Comparison of ENCODE assay signal across 23 cellular contexts in genomic region chr1:206801467-206801866, GRCh38. TPM values are rescaled to one million over a fixed set of nuclear protein-coding genes. Genes with fewer than 3 reads are reported as not detected.
DNase-seq lines count a peak whose midpoint lies in the region; ATAC-seq and TF ChIP-seq lines count a peak whose summit lies in the region.
"Had no signal": no experiment of that assay in that cellular context is flagged by ENCODE, and none has a peak within 500 bp of the region (broad histone marks: within the 10 kb centered on the region; RNA-seq: fewer than 3 reads in every experiment).

No MANE protein-coding gene starts in this region.

- CTCF ChIA-PET in activated CD4-positive, alpha-beta T cell treated with anti-CD3 and anti-CD28 coated beads, Interleukin-2, amount 10 ng/mL, durations not matched to agents 7 days and 5 days (lab: Charles Lee): interaction anchor here (0.6 to 11.9 kb wide), 11 partner anchors 11 to 152 kb away, joined by 3 to 102 read pairs (median 3); no protein-coding TSS in a partner anchor
- CTCF ChIA-PET in activated CD4-positive, alpha-beta T cell treated with anti-CD3 and anti-CD28 coated beads for 36 hours (lab: Charles Lee): interaction anchor here (1.3 to 5.0 kb wide), 7 partner anchors 12 to 120 kb away, joined by 3 to 23 read pairs (median 7); partner anchors contain the start of gene FCMR
- CTCF ChIA-PET in GM10248 (lab: Yijun Ruan, JAX): interaction anchor here (1.0 to 18.2 kb wide), 10 partner anchors 8 to 204 kb away, joined by 3 to 464 read pairs (median 6); partner anchors contain the start of genes DYRK3, IL10 and IL19

- peaks cover 69% of the 10 kb centered on the region for H3K4me1 Mint-ChIP-seq in activated CD4-positive, alpha-beta T cell treated with anti-CD3 and anti-CD28 coated beads, Interleukin-2, amount 10 ng/mL, durations not matched to agents 7 days and 5 days
- peaks cover 70% of the 10 kb centered on the region for H3K4me1 Mint-ChIP-seq in activated CD4-positive, alpha-beta T cell treated with anti-CD3 and anti-CD28 coated beads for 36 hours
- H3K4me1 Mint-ChIP-seq in T-helper 17 cell: peaks cover 50% of the 10 kb centered on the region

- no peaks in the 10 kb centered on the region for H3K36me3 Mint-ChIP-seq in activated CD4-positive, alpha-beta T cell treated with anti-CD3 and anti-CD28 coated beads, Interleukin-2, amount 10 ng/mL, durations not matched to agents 7 days and 5 days (ENCODE audit: low read depth)
- H3K36me3 Mint-ChIP-seq in activated CD4-positive, alpha-beta T cell treated with anti-CD3 and anti-CD28 coated beads for 36 hours (ENCODE audit: low read depth): no peaks in the 10 kb centered on the region
- H3K36me3 Mint-ChIP-seq in T-helper 17 cell (ENCODE audit: low read depth): no peaks in the 10 kb centered on the region

- H3K9me3 ChIP-seq in T-helper 17 cell (ENCODE audit: control insufficient read depth, low read length, poor library complexity, severe bottlenecking): no peaks in the 10 kb centered on the region
- H3K9me3 ChIP-seq: ascending aorta, BLaER1, left lung, vagina had no signal

- POLR2A ChIA-PET in activated CD4-positive, alpha-beta T cell treated with anti-CD3 and anti-CD28 coated beads, Interleukin-2, amount 10 ng/mL, durations not matched to agents 7 days and 5 days (lab: Charles Lee): no interaction called here
- POLR2A ChIA-PET in activated CD4-positive, alpha-beta T cell treated with anti-CD3 and anti-CD28 coated beads for 36 hours (lab: Charles Lee): interaction anchor here (0.5 kb wide), 1 partner anchor 124 kb away, joined by 4 read pairs; no protein-coding TSS in a partner anchor
- POLR2A ChIA-PET in GM10248 (lab: Yijun Ruan, JAX): no interaction called here

- H3K27me3 Mint-ChIP-seq in activated CD4-positive, alpha-beta T cell treated with anti-CD3 and anti-CD28 coated beads, Interleukin-2, amount 10 ng/mL, durations not matched to agents 7 days and 5 days: peaks cover 32% of the 10 kb centered on the region
- peaks cover 20% of the 10 kb centered on the region for H3K27me3 Mint-ChIP-seq in activated CD4-positive, alpha-beta T cell treated with anti-CD3 and anti-CD28 coated beads for 36 hours
- H3K27me3 Mint-ChIP-seq in T-helper 17 cell: no peaks in the 10 kb centered on the region

- peak overlapping the region; percentile 55 for H3K27ac Mint-ChIP-seq in activated CD4-positive, alpha-beta T cell treated with anti-CD3 and anti-CD28 coated beads, Interleukin-2, amount 10 ng/mL, durations not matched to agents 7 days and 5 days
- no peak overlapping the region for H3K27ac Mint-ChIP-seq in activated CD4-positive, alpha-beta T cell treated with anti-CD3 and anti-CD28 coated beads for 36 hours
- H3K27ac Mint-ChIP-seq in T-helper 17 cell: peak overlapping the region; percentile 97

- intact Hi-C loops in activated CD4-positive, alpha-beta T cell treated with anti-CD3 and anti-CD28 coated beads for 36 hours (cut with DNase I, micrococcal nuclease): loop anchor here in 1 of 2 experiments (10.0 kb wide), 1 partner anchor 1023 kb away; no protein-coding TSS in a partner anchor

- DNase-seq in activated CD4-positive, alpha-beta T cell treated with anti-CD3 and anti-CD28 coated beads, Interleukin-2, amount 10 ng/mL, durations not matched to agents 7 days and 5 days: no peak
- no peak for DNase-seq in activated CD4-positive, alpha-beta T cell treated with anti-CD3 and anti-CD28 coated beads for 36 hours
- DNase-seq in GM10248 (ENCODE audit: extremely low spot score) (no peak), T-helper 17 cell (no peak), fibroblast of villous mesenchyme (ENCODE audit: low read depth) (no peak), NCI-H82 treated with DMSO at 0.1 percent for 48 hours (lab: John Stamatoyannopoulos, UW; ENCODE audit: unreplicated experiment) (no peak)
- DNase-seq: activated CD8-positive, alpha-beta memory T cell treated with anti-CD3 and anti-CD28 coated beads for 24 hours; cerebellar nuclear complex; glutamatergic neuron; KG1; left lung; NCI-H1930; stimulated activated CD4-positive, alpha-beta T cell treated with anti-CD3 and anti-CD28 coated beads, Interleukin-4, amount 100 ng/mL, for 24 hours had no signal

- peak; percentile 14 for TF ChIP-seq CTCF in GM10248 (IDR thresholded peaks at IDR 0.05; ENCODE audit: control extremely low read depth, extremely low read depth, low read depth, missing control alignments)
- TF ChIP-seq CTCF in fibroblast of villous mesenchyme (IDR thresholded peaks at IDR 0.05; ENCODE audit: insufficient read depth, low read depth, low read length): peak; percentile 8

- no peaks in the 10 kb centered on the region for H3K9me3 Mint-ChIP-seq in activated CD4-positive, alpha-beta T cell treated with anti-CD3 and anti-CD28 coated beads, Interleukin-2, amount 10 ng/mL, durations not matched to agents 7 days and 5 days
- H3K9me3 Mint-ChIP-seq in activated CD4-positive, alpha-beta T cell treated with anti-CD3 and anti-CD28 coated beads for 36 hours (ENCODE audit: low read depth): no peaks in the 10 kb centered on the region

- no peak for ATAC-seq in activated CD4-positive, alpha-beta T cell treated with anti-CD3 and anti-CD28 coated beads for 36 hours
- ATAC-seq in T-helper 17 cell (no peak), SK-N-SH treated with all-trans-retinoic acid at 6 μM for 48 hours (no peak), HG02852 (IDR thresholded peaks at IDR 0.05; ENCODE audit: unreplicated experiment) (no peak)
- ATAC-seq: left lung had no signal

- no peak overlapping the region for H3K4me3 Mint-ChIP-seq in activated CD4-positive, alpha-beta T cell treated with anti-CD3 and anti-CD28 coated beads, Interleukin-2, amount 10 ng/mL, durations not matched to agents 7 days and 5 days
- H3K4me3 Mint-ChIP-seq in activated CD4-positive, alpha-beta T cell treated with anti-CD3 and anti-CD28 coated beads for 36 hours: no peak overlapping the region
- H3K4me3 Mint-ChIP-seq in T-helper 17 cell: no peak overlapping the region

- H3K4me3 ChIP-seq in fibroblast of villous mesenchyme (ENCODE audit: low read depth, low read length): no peak overlapping the region
- H3K4me3 ChIP-seq: ascending aorta, BLaER1, left lung, vagina had no signal

TF ChIP-seq in SK-N-SH treated with all-trans-retinoic acid at 6 μM for 48 hours, 23 proteins besides CTCF, POLR2A, EP300 and RAD21 (continues in another document):
- TF ChIP-seq POU6F1 (CRISPR knock-in tag; IDR thresholded peaks at IDR 0.05; ENCODE audit: borderline replicate concordance, low read depth) (no peak), ZC3H10 (CRISPR knock-in tag; IDR thresholded peaks at IDR 0.05) (no peak), CSDC2 (CRISPR knock-in tag; IDR thresholded peaks at IDR 0.05) (no peak), CSRNP3 (CRISPR knock-in tag; IDR thresholded peaks at IDR 0.05) (no peak), ZNF565 (CRISPR knock-in tag; conservative IDR thresholded peaks at IDR 0.05; ENCODE audit: low read depth) (no peak), ZFP30 (CRISPR knock-in tag; IDR thresholded peaks at IDR 0.05) (no peak), ZFP3 (CRISPR knock-in tag; IDR thresholded peaks at IDR 0.05) (no peak), TOX (CRISPR knock-in tag; IDR thresholded peaks at IDR 0.05; ENCODE audit: borderline replicate concordance) (no peak), RARB (CRISPR knock-in tag; IDR thresholded peaks at IDR 0.05) (no peak), ARNTL (CRISPR knock-in tag; IDR thresholded peaks at IDR 0.05; ENCODE audit: borderline replicate concordance, low read depth) (no peak)

RNA-seq across cellular contexts. Expression of gene IL10, which starts 29.2 kb away (rescaled TPM):
- total RNA-seq in activated CD4-positive, alpha-beta T cell treated with anti-CD3 and anti-CD28 coated beads, Interleukin-2, amount 10 ng/mL, durations not matched to agents 7 days and 5 days: under 1 TPM; 0.12 to 0.15 TPM
- total RNA-seq in activated CD4-positive, alpha-beta T cell treated with anti-CD3 and anti-CD28 coated beads for 36 hours: 1 to 10 TPM; 1.3 to 1.6 TPM
- total RNA-seq in T-helper 17 cell (under 1 TPM; 0.20 to 0.76 TPM), fibroblast of villous mesenchyme (under 0.01 TPM in 1 of 2 replicates, not detected in the other)
- total RNA-seq: A172, fibroblast of lung, pulmonary artery endothelial cell had no signal

RNA-seq across cellular contexts. Expression of gene IL19, which starts 30.9 kb away (rescaled TPM):
- total RNA-seq in activated CD4-positive, alpha-beta T cell treated with anti-CD3 and anti-CD28 coated beads, Interleukin-2, amount 10 ng/mL, durations not matched to agents 7 days and 5 days: not detected
- total RNA-seq in activated CD4-positive, alpha-beta T cell treated with anti-CD3 and anti-CD28 coated beads for 36 hours: not detected
- total RNA-seq in T-helper 17 cell (not detected), fibroblast of villous mesenchyme (0.97 and 1.7 TPM in 2 replicates)
- total RNA-seq: A172, ascending aorta, fibroblast of lung, left lung, mucosa of gallbladder, pulmonary artery endothelial cell, subcutaneous adipose tissue, vagina had no signal
